ENCODE assay signal across 20 cellular contexts in genomic region chr9:95989304-95989703, GRCh38.
DNase-seq lines count a peak whose midpoint lies in the region; ATAC-seq and TF ChIP-seq lines count a peak whose summit lies in the region.
"Had no signal": no experiment of that assay in that cellular context is flagged by ENCODE, and none has a peak within 500 bp of the region (broad histone marks: within the 10 kb centered on the region; RNA-seq: fewer than 3 reads in every experiment).

No MANE protein-coding gene starts in this region.

- H3K27ac Mint-ChIP-seq in activated CD8-positive, alpha-beta memory T cell treated with anti-CD3 and anti-CD28 coated beads, Interleukin-2, amount 10 ng/mL, durations not matched to agents 7 days and 5 days = no peak overlapping the region
- H3K27ac Mint-ChIP-seq: HFFc6 had no signal

- CTCF ChIA-PET in activated CD8-positive, alpha-beta memory T cell treated with anti-CD3 and anti-CD28 coated beads, Interleukin-2, amount 10 ng/mL, durations not matched to agents 7 days and 5 days (lab: Charles Lee) = interaction anchor here (1.1 to 1.2 kb wide), 2 partner anchors 19 to 338 kb away, joined by 3 read pairs; no protein-coding TSS in a partner anchor

- DNase-seq in AG10803 (ENCODE audit: low read depth) = peak; percentile 46
- peak; percentile 45 for DNase-seq in HS-5 (ENCODE audit: low read depth)
- peak; percentile 55 for DNase-seq in epithelial cell of esophagus (ENCODE audit: low read depth)
- peak; percentile 60 for DNase-seq in iris pigment epithelial cell (ENCODE audit: low read depth)
- no peak for DNase-seq in stimulated activated CD4-positive, alpha-beta T cell treated with anti-CD3 and anti-CD28 coated beads, Interleukin-2, amount 100 ng/mL, for 24 hours
- DNase-seq in activated CD8-positive, alpha-beta memory T cell treated with anti-CD3 and anti-CD28 coated beads, Interleukin-2, amount 10 ng/mL, durations not matched to agents 7 days and 5 days = no peak
- no peak for DNase-seq in CD1c-positive myeloid dendritic cell (ENCODE audit: extremely low spot score)
- DNase-seq: AML-193; Calu3; CD4-positive, CD25-positive, alpha-beta regulatory T cell; GDM1; HFFc6; MM.1S; NCI-H187 treated with DMSO at 0.1 percent for 48 hours; NCI-H2171; NCI-H774; Peyer's patch; SHP77 had no signal

- TF ChIP-seq CTCF in AG10803 (conservative IDR thresholded peaks at IDR 0.05; ENCODE audit: low read length) (no peak), epithelial cell of esophagus (IDR thresholded peaks at IDR 0.05; ENCODE audit: insufficient read depth, low read depth, low read length, missing control alignments) (no peak)

- peaks cover 36% of the 10 kb centered on the region for H3K36me3 Mint-ChIP-seq in activated CD8-positive, alpha-beta memory T cell treated with anti-CD3 and anti-CD28 coated beads, Interleukin-2, amount 10 ng/mL, durations not matched to agents 7 days and 5 days

- H3K4me3 Mint-ChIP-seq in activated CD8-positive, alpha-beta memory T cell treated with anti-CD3 and anti-CD28 coated beads, Interleukin-2, amount 10 ng/mL, durations not matched to agents 7 days and 5 days = no peak overlapping the region
- H3K4me3 Mint-ChIP-seq: CD4-positive, CD25-positive, alpha-beta regulatory T cell; HFFc6 had no signal

- H3K4me3 ChIP-seq in AG10803 (ENCODE audit: low read length) (no peak overlapping the region), epithelial cell of esophagus (ENCODE audit: low read length) (no peak overlapping the region)
- H3K4me3 ChIP-seq: A549, Peyer's patch had no signal

- ATAC-seq in GM19351 (IDR thresholded peaks at IDR 0.05; ENCODE audit: unreplicated experiment) = no peak
- no peak for ATAC-seq in activated CD8-positive, alpha-beta memory T cell treated with anti-CD3 and anti-CD28 coated beads, Interleukin-2, amount 10 ng/mL, durations not matched to agents 7 days and 5 days
- ATAC-seq: A549 had no signal

- H3K27me3 Mint-ChIP-seq in activated CD8-positive, alpha-beta memory T cell treated with anti-CD3 and anti-CD28 coated beads, Interleukin-2, amount 10 ng/mL, durations not matched to agents 7 days and 5 days = no peaks in the 10 kb centered on the region
- H3K27me3 Mint-ChIP-seq: CD4-positive, CD25-positive, alpha-beta regulatory T cell had no signal

- H3K9me3 Mint-ChIP-seq in activated CD8-positive, alpha-beta memory T cell treated with anti-CD3 and anti-CD28 coated beads, Interleukin-2, amount 10 ng/mL, durations not matched to agents 7 days and 5 days (ENCODE audit: low read depth) = peaks cover 12% of the 10 kb centered on the region
- H3K9me3 Mint-ChIP-seq: HFFc6 had no signal

- peaks cover 2% of the 10 kb centered on the region for H3K4me1 Mint-ChIP-seq in activated CD8-positive, alpha-beta memory T cell treated with anti-CD3 and anti-CD28 coated beads, Interleukin-2, amount 10 ng/mL, durations not matched to agents 7 days and 5 days
- H3K4me1 Mint-ChIP-seq: CD4-positive, CD25-positive, alpha-beta regulatory T cell had no signal

Comparison
In these comparisons a context has a peak if more than half of its experiments do, and no peak if none do; other contexts are left out.
1. DNase-seq: peak in AG10803 (single experiment), HS-5 (single experiment), epithelial cell of esophagus (single experiment) and iris pigment epithelial cell (single experiment); none in stimulated activated CD4-positive, alpha-beta T cell treated with anti-CD3 and anti-CD28 coated beads, Interleukin-2, amount 100 ng/mL, for 24 hours (0 of 2), activated CD8-positive, alpha-beta memory T cell treated with anti-CD3 and anti-CD28 coated beads, Interleukin-2, amount 10 ng/mL, durations not matched to agents 7 days and 5 days (single experiment) and CD1c-positive myeloid dendritic cell (single experiment).